Comparison of ENCODE assay signal across 19 cellular contexts in genomic region chr11:79212711-79213110, GRCh38.
DNase-seq lines count a peak whose midpoint lies in the region; ATAC-seq and TF ChIP-seq lines count a peak whose summit lies in the region.
"Had no signal": no experiment of that assay in that cellular context is flagged by ENCODE, and none has a peak within 500 bp of the region (broad histone marks: within the 10 kb centered on the region; RNA-seq: fewer than 3 reads in every experiment).

No MANE protein-coding gene starts in this region.

- H3K4me1 Mint-ChIP-seq in WTC11, result peaks cover 10% of the 10 kb centered on the region
- peaks cover 19% of the 10 kb centered on the region for H3K4me1 Mint-ChIP-seq in type B pancreatic cell (ENCODE audit: unreplicated experiment)
- H3K4me1 Mint-ChIP-seq: activated CD4-positive, alpha-beta memory T cell treated with anti-CD3 and anti-CD28 coated beads, Interleukin-2, amount 10 ng/mL, durations not matched to agents 7 days and 5 days had no signal

- H3K9me3 Mint-ChIP-seq in WTC11 (no peaks in the 10 kb centered on the region), type B pancreatic cell (no peaks in the 10 kb centered on the region)

- CTCF ChIA-PET in WTC11 (lab: Charles Lee), result no interaction called here

- H3K36me3 Mint-ChIP-seq in WTC11 (no peaks in the 10 kb centered on the region), type B pancreatic cell (peaks cover 32% of the 10 kb centered on the region)

- DNase-seq in DMS 273 (lab: John Stamatoyannopoulos, UW; ENCODE audit: unreplicated experiment), result peak; percentile 12
- DNase-seq in DMS 273 treated with DMSO at 0.1 percent for 48 hours (lab: John Stamatoyannopoulos, UW), result no peak
- DNase-seq in WTC11 (ENCODE audit: low spot score), result no peak
- peak; percentile 96 for DNase-seq in kidney glomerular epithelial cell (lab: John Stamatoyannopoulos, UW)
- DNase-seq in type B pancreatic cell (ENCODE audit: extremely low spot score, unreplicated experiment), result no peak
- no peak for DNase-seq in NCI-H1694 treated with DMSO at 0.1 percent for 48 hours (lab: John Stamatoyannopoulos, UW)
- no peak for DNase-seq in COR-L47 (lab: John Stamatoyannopoulos, UW)
- no peak for DNase-seq in stomach
- DNase-seq: activated CD4-positive, alpha-beta memory T cell treated with anti-CD3 and anti-CD28 coated beads, Interleukin-2, amount 10 ng/mL, durations not matched to agents 7 days and 5 days; central memory CD4-positive, alpha-beta T cell; foreskin fibroblast; NCI-H1694; NCI-H446; stimulated activated CD4-positive, alpha-beta T cell treated with anti-CD3 and anti-CD28 coated beads, Interleukin-4, amount 100 ng/mL, for 24 hours; transverse colon had no signal

- ATAC-seq in WTC11, result peak; percentile 72

- H3K36me3 ChIP-seq in stomach, result no peaks in the 10 kb centered on the region
- H3K36me3 ChIP-seq: neutrophil, transverse colon had no signal

- WGBS in stomach, 5 donors, result 42 to 65% (median 61%) methylated on average over 7 of the region's 7 CpGs

- H3K27me3 Mint-ChIP-seq in WTC11 (ENCODE audit: low read depth), result no peaks in the 10 kb centered on the region
- no peaks in the 10 kb centered on the region for H3K27me3 Mint-ChIP-seq in type B pancreatic cell
- H3K27me3 Mint-ChIP-seq: activated CD4-positive, alpha-beta memory T cell treated with anti-CD3 and anti-CD28 coated beads, Interleukin-2, amount 10 ng/mL, durations not matched to agents 7 days and 5 days had no signal

- H3K4me3 Mint-ChIP-seq in WTC11 (no peak overlapping the region), type B pancreatic cell (peak overlapping the region; percentile 24)
- H3K4me3 Mint-ChIP-seq: activated CD4-positive, alpha-beta memory T cell treated with anti-CD3 and anti-CD28 coated beads, Interleukin-2, amount 10 ng/mL, durations not matched to agents 7 days and 5 days had no signal

- no peaks in the 10 kb centered on the region for H3K27me3 ChIP-seq in stomach
- H3K27me3 ChIP-seq: neutrophil, transverse colon had no signal

- TF ChIP-seq CTCF in WTC11 (IDR thresholded peaks at IDR 0.05) (no peak), type B pancreatic cell (conservative IDR thresholded peaks at IDR 0.05) (no peak), stomach (IDR thresholded peaks at IDR 0.05) (no peak)

- no peak overlapping the region for H3K4me3 ChIP-seq in stomach
- H3K4me3 ChIP-seq: transverse colon had no signal

- no peaks in the 10 kb centered on the region for H3K9me3 ChIP-seq in stomach
- H3K9me3 ChIP-seq: neutrophil, transverse colon had no signal

- no peaks in the 10 kb centered on the region for H3K4me1 ChIP-seq in stomach
- H3K4me1 ChIP-seq: transverse colon had no signal

- intact Hi-C loops in stomach (cut with DNase I; ENCODE audit: low total_unique reads), result no loop called here

- H3K27ac Mint-ChIP-seq in WTC11 (no peak overlapping the region), type B pancreatic cell (no peak overlapping the region)
- H3K27ac Mint-ChIP-seq: activated CD4-positive, alpha-beta memory T cell treated with anti-CD3 and anti-CD28 coated beads, Interleukin-2, amount 10 ng/mL, durations not matched to agents 7 days and 5 days had no signal

- TF ChIP-seq POLR2A in stomach (IDR thresholded peaks at IDR 0.05), result no peak

- TF ChIP-seq EP300 in stomach (IDR thresholded peaks at IDR 0.05), result no peak

- no peak overlapping the region for H3K27ac ChIP-seq in stomach
- H3K27ac ChIP-seq: 22Rv1, C4-2B, neutrophil, transverse colon, VCaP had no signal

- POLR2A ChIA-PET in WTC11 (lab: Charles Lee), result no interaction called here

TF ChIP-seq in WTC11, 78 proteins besides CTCF, POLR2A, EP300 and RAD21:
- TF ChIP-seq PRDM15 (CRISPR knock-in tag; IDR thresholded peaks at IDR 0.05) (no peak), SOX15 (CRISPR knock-in tag; IDR thresholded peaks at IDR 0.05) (no peak), ZNF671 (CRISPR knock-in tag; IDR thresholded peaks at IDR 0.05) (no peak)

Comparison
In these comparisons a context has a peak if more than half of its experiments do, and no peak if none do; other contexts are left out.
1. DNase-seq: peak in DMS 273 (single experiment) and kidney glomerular epithelial cell (single experiment); none in DMS 273 treated with DMSO at 0.1 percent for 48 hours (single experiment), WTC11 (single experiment), type B pancreatic cell (single experiment), NCI-H1694 treated with DMSO at 0.1 percent for 48 hours (single experiment), COR-L47 (single experiment) and stomach (single experiment).